Comparison of ENCODE assay signal across 1 cellular context in the genomic region with DNA sequence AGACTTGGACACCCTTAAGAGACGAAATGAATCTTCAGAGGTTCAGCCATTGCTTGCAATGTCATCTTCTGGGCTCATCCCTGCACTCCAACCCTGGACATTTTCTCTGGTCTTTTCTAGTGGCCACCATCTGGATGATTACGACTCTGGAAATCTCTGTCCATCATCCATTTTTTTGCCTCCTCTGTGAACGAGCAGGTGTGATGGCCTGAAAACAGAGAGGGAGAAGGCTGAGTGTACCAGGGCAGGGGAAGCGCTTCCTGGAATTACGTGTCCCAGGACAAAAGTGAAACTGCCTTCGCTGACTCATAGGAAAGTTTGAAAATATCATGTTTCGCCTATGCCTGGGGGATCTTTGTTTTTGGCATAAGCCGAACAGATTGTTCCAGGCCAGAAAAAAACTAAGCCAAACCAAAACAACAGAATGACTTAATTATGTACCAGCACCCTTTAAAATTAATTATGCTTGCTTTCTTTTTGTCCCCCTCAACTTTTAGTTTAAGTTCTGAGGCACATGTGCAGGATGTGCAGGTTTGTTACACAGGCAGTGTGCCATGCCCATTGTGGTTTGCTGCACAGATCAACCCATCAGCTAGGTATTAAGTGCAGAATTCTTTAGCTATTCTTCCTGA.
A peak's percentile ranks its signal among the peaks of the same experiment; 100 is the strongest.
TF ChIP-seq lines count a peak whose summit lies in the region.

No MANE protein-coding gene starts in this region.

TF ChIP-seq in HEK293, 187 proteins besides CTCF, POLR2A, EP300 and RAD21 (continued from another document and continues in another):
- TF ChIP-seq, protein P1, sequence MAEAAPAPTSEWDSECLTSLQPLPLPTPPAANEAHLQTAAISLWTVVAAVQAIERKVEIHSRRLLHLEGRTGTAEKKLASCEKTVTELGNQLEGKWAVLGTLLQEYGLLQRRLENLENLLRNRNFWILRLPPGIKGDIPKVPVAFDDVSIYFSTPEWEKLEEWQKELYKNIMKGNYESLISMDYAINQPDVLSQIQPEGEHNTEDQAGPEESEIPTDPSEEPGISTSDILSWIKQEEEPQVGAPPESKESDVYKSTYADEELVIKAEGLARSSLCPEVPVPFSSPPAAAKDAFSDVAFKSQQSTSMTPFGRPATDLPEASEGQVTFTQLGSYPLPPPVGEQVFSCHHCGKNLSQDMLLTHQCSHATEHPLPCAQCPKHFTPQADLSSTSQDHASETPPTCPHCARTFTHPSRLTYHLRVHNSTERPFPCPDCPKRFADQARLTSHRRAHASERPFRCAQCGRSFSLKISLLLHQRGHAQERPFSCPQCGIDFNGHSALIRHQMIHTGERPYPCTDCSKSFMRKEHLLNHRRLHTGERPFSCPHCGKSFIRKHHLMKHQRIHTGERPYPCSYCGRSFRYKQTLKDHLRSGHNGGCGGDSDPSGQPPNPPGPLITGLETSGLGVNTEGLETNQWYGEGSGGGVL (tag by site-specific recombination; IDR thresholded peaks at IDR 0.05), result no peak
- TF ChIP-seq ZNF660 (tag by site-specific recombination; IDR thresholded peaks at IDR 0.05), result peak; percentile 74
- TF ChIP-seq BCL11A (tag by site-specific recombination; IDR thresholded peaks at IDR 0.05; ENCODE audit: low read depth), result peak; percentile 44; the same call in 1 of the 2 replicates
- TF ChIP-seq ZXDB (tag by site-specific recombination; IDR thresholded peaks at IDR 0.05), result peak; percentile 44; the same call in 1 of the 2 replicates
- TF ChIP-seq ZNF416 (tag by site-specific recombination; IDR thresholded peaks at IDR 0.05), result no peak
- no peak for TF ChIP-seq ZNF514 (tag by site-specific recombination; IDR thresholded peaks at IDR 0.05)
- TF ChIP-seq KLF1 (tag by site-specific recombination; IDR thresholded peaks at IDR 0.05), result no peak
- no peak for TF ChIP-seq SCRT2 (tag by site-specific recombination; IDR thresholded peaks at IDR 0.05)
- TF ChIP-seq ZNF184 (tag by site-specific recombination; IDR thresholded peaks at IDR 0.05), result peak; percentile 89
- TF ChIP-seq, protein P2, sequence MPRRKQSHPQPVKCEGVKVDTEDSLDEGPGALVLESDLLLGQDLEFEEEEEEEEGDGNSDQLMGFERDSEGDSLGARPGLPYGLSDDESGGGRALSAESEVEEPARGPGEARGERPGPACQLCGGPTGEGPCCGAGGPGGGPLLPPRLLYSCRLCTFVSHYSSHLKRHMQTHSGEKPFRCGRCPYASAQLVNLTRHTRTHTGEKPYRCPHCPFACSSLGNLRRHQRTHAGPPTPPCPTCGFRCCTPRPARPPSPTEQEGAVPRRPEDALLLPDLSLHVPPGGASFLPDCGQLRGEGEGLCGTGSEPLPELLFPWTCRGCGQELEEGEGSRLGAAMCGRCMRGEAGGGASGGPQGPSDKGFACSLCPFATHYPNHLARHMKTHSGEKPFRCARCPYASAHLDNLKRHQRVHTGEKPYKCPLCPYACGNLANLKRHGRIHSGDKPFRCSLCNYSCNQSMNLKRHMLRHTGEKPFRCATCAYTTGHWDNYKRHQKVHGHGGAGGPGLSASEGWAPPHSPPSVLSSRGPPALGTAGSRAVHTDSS (tag by site-specific recombination; IDR thresholded peaks at IDR 0.05), result peak; percentile 6; the same call in 1 of the 2 replicates
- no peak for TF ChIP-seq ZNF16 (tag by site-specific recombination; IDR thresholded peaks at IDR 0.05; ENCODE audit: low read depth)
- no peak for TF ChIP-seq ZNF133 (tag by site-specific recombination; IDR thresholded peaks at IDR 0.05)
- peak; percentile 88 for TF ChIP-seq KLF10 (tag by site-specific recombination; IDR thresholded peaks at IDR 0.05)
- TF ChIP-seq ZNF366 (tag by site-specific recombination; conservative IDR thresholded peaks at IDR 0.05), result peak; percentile 87
- TF ChIP-seq ZNF138 (tag by site-specific recombination; IDR thresholded peaks at IDR 0.05; ENCODE audit: borderline replicate concordance), result no peak
- TF ChIP-seq, protein P3, sequence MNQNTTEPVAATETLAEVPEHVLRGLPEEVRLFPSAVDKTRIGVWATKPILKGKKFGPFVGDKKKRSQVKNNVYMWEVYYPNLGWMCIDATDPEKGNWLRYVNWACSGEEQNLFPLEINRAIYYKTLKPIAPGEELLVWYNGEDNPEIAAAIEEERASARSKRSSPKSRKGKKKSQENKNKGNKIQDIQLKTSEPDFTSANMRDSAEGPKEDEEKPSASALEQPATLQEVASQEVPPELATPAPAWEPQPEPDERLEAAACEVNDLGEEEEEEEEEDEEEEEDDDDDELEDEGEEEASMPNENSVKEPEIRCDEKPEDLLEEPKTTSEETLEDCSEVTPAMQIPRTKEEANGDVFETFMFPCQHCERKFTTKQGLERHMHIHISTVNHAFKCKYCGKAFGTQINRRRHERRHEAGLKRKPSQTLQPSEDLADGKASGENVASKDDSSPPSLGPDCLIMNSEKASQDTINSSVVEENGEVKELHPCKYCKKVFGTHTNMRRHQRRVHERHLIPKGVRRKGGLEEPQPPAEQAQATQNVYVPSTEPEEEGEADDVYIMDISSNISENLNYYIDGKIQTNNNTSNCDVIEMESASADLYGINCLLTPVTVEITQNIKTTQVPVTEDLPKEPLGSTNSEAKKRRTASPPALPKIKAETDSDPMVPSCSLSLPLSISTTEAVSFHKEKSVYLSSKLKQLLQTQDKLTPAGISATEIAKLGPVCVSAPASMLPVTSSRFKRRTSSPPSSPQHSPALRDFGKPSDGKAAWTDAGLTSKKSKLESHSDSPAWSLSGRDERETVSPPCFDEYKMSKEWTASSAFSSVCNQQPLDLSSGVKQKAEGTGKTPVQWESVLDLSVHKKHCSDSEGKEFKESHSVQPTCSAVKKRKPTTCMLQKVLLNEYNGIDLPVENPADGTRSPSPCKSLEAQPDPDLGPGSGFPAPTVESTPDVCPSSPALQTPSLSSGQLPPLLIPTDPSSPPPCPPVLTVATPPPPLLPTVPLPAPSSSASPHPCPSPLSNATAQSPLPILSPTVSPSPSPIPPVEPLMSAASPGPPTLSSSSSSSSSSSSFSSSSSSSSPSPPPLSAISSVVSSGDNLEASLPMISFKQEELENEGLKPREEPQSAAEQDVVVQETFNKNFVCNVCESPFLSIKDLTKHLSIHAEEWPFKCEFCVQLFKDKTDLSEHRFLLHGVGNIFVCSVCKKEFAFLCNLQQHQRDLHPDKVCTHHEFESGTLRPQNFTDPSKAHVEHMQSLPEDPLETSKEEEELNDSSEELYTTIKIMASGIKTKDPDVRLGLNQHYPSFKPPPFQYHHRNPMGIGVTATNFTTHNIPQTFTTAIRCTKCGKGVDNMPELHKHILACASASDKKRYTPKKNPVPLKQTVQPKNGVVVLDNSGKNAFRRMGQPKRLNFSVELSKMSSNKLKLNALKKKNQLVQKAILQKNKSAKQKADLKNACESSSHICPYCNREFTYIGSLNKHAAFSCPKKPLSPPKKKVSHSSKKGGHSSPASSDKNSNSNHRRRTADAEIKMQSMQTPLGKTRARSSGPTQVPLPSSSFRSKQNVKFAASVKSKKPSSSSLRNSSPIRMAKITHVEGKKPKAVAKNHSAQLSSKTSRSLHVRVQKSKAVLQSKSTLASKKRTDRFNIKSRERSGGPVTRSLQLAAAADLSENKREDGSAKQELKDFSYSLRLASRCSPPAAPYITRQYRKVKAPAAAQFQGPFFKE (tag by site-specific recombination; IDR thresholded peaks at IDR 0.05; ENCODE audit: borderline replicate concordance), result no peak
- peak; percentile 83 for TF ChIP-seq ZNF629 (tag by site-specific recombination; IDR thresholded peaks at IDR 0.05)
- TF ChIP-seq, protein P4, sequence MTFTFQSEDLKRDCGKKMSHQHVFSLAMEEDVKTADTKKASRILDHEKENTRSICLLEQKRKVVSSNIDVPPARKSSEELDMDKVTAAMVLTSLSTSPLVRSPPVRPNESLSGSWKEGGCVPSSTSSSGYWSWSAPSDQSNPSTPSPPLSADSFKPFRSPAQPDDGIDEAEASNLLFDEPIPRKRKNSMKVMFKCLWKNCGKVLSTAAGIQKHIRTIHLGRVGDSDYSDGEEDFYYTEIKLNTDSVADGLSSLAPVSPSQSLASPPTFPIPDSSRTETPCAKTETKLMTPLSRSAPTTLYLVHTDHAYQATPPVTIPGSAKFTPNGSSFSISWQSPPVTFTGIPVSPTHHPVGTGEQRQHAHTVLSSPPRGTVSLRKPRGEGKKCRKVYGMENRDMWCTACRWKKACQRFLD (tag by site-specific recombination; IDR thresholded peaks at IDR 0.05), result no peak
- no peak for TF ChIP-seq ZNF112 (tag by site-specific recombination; IDR thresholded peaks at IDR 0.05)
- TF ChIP-seq, protein P5, sequence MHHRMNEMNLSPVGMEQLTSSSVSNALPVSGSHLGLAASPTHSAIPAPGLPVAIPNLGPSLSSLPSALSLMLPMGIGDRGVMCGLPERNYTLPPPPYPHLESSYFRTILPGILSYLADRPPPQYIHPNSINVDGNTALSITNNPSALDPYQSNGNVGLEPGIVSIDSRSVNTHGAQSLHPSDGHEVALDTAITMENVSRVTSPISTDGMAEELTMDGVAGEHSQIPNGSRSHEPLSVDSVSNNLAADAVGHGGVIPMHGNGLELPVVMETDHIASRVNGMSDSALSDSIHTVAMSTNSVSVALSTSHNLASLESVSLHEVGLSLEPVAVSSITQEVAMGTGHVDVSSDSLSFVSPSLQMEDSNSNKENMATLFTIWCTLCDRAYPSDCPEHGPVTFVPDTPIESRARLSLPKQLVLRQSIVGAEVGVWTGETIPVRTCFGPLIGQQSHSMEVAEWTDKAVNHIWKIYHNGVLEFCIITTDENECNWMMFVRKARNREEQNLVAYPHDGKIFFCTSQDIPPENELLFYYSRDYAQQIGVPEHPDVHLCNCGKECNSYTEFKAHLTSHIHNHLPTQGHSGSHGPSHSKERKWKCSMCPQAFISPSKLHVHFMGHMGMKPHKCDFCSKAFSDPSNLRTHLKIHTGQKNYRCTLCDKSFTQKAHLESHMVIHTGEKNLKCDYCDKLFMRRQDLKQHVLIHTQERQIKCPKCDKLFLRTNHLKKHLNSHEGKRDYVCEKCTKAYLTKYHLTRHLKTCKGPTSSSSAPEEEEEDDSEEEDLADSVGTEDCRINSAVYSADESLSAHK (tag by site-specific recombination; IDR thresholded peaks at IDR 0.05), result peak; percentile 97
- no peak for TF ChIP-seq ZNF521 (tag by site-specific recombination; IDR thresholded peaks at IDR 0.05)
- TF ChIP-seq ZEB2 (tag by site-specific recombination; IDR thresholded peaks at IDR 0.05), result no peak; the same call in none of the 2 replicates
- TF ChIP-seq ZNF473 (tag by site-specific recombination; IDR thresholded peaks at IDR 0.05), result no peak
- TF ChIP-seq FEZF1 (tag by site-specific recombination; IDR thresholded peaks at IDR 0.05), result peak; percentile 68
- TF ChIP-seq, protein P6, sequence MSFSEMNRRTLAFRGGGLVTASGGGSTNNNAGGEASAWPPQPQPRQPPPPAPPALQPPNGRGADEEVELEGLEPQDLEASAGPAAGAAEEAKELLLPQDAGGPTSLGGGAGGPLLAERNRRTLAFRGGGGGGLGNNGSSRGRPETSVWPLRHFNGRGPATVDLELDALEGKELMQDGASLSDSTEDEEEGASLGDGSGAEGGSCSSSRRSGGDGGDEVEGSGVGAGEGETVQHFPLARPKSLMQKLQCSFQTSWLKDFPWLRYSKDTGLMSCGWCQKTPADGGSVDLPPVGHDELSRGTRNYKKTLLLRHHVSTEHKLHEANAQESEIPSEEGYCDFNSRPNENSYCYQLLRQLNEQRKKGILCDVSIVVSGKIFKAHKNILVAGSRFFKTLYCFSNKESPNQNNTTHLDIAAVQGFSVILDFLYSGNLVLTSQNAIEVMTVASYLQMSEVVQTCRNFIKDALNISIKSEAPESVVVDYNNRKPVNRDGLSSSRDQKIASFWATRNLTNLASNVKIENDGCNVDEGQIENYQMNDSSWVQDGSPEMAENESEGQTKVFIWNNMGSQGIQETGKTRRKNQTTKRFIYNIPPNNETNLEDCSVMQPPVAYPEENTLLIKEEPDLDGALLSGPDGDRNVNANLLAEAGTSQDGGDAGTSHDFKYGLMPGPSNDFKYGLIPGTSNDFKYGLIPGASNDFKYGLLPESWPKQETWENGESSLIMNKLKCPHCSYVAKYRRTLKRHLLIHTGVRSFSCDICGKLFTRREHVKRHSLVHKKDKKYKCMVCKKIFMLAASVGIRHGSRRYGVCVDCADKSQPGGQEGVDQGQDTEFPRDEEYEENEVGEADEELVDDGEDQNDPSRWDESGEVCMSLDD (tag by site-specific recombination; IDR thresholded peaks at IDR 0.05), result no peak; the same call in 1 of the 2 replicates
- TF ChIP-seq, protein P7, sequence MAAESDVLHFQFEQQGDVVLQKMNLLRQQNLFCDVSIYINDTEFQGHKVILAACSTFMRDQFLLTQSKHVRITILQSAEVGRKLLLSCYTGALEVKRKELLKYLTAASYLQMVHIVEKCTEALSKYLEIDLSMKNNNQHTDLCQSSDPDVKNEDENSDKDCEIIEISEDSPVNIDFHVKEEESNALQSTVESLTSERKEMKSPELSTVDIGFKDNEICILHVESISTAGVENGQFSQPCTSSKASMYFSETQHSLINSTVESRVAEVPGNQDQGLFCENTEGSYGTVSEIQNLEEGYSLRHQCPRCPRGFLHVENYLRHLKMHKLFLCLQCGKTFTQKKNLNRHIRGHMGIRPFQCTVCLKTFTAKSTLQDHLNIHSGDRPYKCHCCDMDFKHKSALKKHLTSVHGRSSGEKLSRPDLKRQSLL (tag by site-specific recombination; IDR thresholded peaks at IDR 0.05), result no peak
- no peak for TF ChIP-seq ZNF549 (tag by site-specific recombination; IDR thresholded peaks at IDR 0.05)
- no peak for TF ChIP-seq EGR2 (tag by site-specific recombination; IDR thresholded peaks at IDR 0.05; ENCODE audit: low read depth)
- peak; percentile 81 for TF ChIP-seq ZBTB17 (tag by site-specific recombination; IDR thresholded peaks at IDR 0.05)
- TF ChIP-seq HOXD13 (CRISPR knock-in tag; IDR thresholded peaks at IDR 0.05; ENCODE audit: borderline replicate concordance), result no peak
- no peak for TF ChIP-seq ZNF211 (tag by site-specific recombination; IDR thresholded peaks at IDR 0.05; ENCODE audit: low read depth)
- no peak for TF ChIP-seq ZFHX2 (tag by site-specific recombination; conservative IDR thresholded peaks at IDR 0.05)
- TF ChIP-seq, protein P8, sequence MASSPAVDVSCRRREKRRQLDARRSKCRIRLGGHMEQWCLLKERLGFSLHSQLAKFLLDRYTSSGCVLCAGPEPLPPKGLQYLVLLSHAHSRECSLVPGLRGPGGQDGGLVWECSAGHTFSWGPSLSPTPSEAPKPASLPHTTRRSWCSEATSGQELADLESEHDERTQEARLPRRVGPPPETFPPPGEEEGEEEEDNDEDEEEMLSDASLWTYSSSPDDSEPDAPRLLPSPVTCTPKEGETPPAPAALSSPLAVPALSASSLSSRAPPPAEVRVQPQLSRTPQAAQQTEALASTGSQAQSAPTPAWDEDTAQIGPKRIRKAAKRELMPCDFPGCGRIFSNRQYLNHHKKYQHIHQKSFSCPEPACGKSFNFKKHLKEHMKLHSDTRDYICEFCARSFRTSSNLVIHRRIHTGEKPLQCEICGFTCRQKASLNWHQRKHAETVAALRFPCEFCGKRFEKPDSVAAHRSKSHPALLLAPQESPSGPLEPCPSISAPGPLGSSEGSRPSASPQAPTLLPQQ (tag by site-specific recombination; IDR thresholded peaks at IDR 0.05), result peak; percentile 67; the same call in 1 of the 2 replicates
- TF ChIP-seq, protein P9, sequence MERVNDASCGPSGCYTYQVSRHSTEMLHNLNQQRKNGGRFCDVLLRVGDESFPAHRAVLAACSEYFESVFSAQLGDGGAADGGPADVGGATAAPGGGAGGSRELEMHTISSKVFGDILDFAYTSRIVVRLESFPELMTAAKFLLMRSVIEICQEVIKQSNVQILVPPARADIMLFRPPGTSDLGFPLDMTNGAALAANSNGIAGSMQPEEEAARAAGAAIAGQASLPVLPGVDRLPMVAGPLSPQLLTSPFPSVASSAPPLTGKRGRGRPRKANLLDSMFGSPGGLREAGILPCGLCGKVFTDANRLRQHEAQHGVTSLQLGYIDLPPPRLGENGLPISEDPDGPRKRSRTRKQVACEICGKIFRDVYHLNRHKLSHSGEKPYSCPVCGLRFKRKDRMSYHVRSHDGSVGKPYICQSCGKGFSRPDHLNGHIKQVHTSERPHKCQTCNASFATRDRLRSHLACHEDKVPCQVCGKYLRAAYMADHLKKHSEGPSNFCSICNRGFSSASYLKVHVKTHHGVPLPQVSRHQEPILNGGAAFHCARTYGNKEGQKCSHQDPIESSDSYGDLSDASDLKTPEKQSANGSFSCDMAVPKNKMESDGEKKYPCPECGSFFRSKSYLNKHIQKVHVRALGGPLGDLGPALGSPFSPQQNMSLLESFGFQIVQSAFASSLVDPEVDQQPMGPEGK (tag by site-specific recombination; IDR thresholded peaks at IDR 0.05), result peak; percentile 43; the same call in 1 of the 2 replicates
